In genomic region chr19:13117772-13118423, GRCh38 we compare ENCODE assay signal across 8 cellular contexts. TPM values are rescaled to one million over a fixed set of nuclear protein-coding genes. Genes with fewer than 3 reads are reported as not detected.
DNase-seq lines count a peak whose midpoint lies in the region; ATAC-seq and TF ChIP-seq lines count a peak whose summit lies in the region.

Gene NACC1 (plus strand): TSS chr19:13118264. CDS start chr19:13135208, 16,944 bp downstream.

- peak within 1 kb of the TSS; percentile 85 to 99 (median 97) for H3K4me2 ChIP-seq in BLaER1 treated with 17β-estradiol and CSF1 and Interleukin-3, amounts not matched to agents 10 nM and 100 nM

- H3K4me1 ChIP-seq in BLaER1 treated with 17β-estradiol and CSF1 and Interleukin-3, amounts not matched to agents 10 nM and 100 nM, result peaks cover 54 to 70% (median 58%) of the 10 kb centered on the region in 10 experiments
- H3K4me1 ChIP-seq in endodermal cell (ENCODE audit: control insufficient read depth, insufficient read depth, low read length) (peaks cover 21% of the 10 kb centered on the region), mesodermal cell (ENCODE audit: control insufficient read depth, insufficient read depth, low read length, poor library complexity, severe bottlenecking) (peaks cover 28% of the 10 kb centered on the region)

- peaks cover 49% of the 10 kb centered on the region for H3K4me1 Mint-ChIP-seq in endodermal cell

- H3K9me3 ChIP-seq in BLaER1 treated with 17β-estradiol and CSF1 and Interleukin-3, amounts not matched to agents 10 nM and 100 nM (replicated peaks in 1 of 11), result no peaks in the 10 kb centered on the region
- H3K9me3 ChIP-seq in endodermal cell (ENCODE audit: control insufficient read depth, low read length) (no peaks in the 10 kb centered on the region), mesodermal cell (ENCODE audit: control insufficient read depth, low read length) (no peaks in the 10 kb centered on the region)

- peak; percentile 55 for ATAC-seq in GM19395 (IDR thresholded peaks at IDR 0.05; ENCODE audit: unreplicated experiment)

- peak within 1 kb of the TSS; percentile 96 for H3K4me3 Mint-ChIP-seq in endodermal cell

- no peak for TF ChIP-seq CTCF in endodermal cell (conservative IDR thresholded peaks at IDR 0.05)

- H3K4me3 ChIP-seq in BLaER1 treated with 17β-estradiol and CSF1 and Interleukin-3, amounts not matched to agents 10 nM and 100 nM, result peak within 1 kb of the TSS; percentile 99 to 100 (median 100)
- H3K4me3 ChIP-seq in endodermal cell (ENCODE audit: low read length) (peak within 1 kb of the TSS; percentile 96), mesodermal cell (ENCODE audit: extremely low read depth, insufficient read depth, low read length, poor library complexity, severe bottlenecking) (peak within 1 kb of the TSS; percentile 94)

- peak within 1 kb of the TSS; percentile 99 for H3K27ac Mint-ChIP-seq in endodermal cell

- peaks cover 38 to 42% (median 41%) of the 10 kb centered on the region in 11 experiments for H4K20me1 ChIP-seq in BLaER1 treated with 17β-estradiol and CSF1 and Interleukin-3, amounts not matched to agents 10 nM and 100 nM

- H3K36me3 Mint-ChIP-seq in endodermal cell (ENCODE audit: low read depth), result peaks cover 23% of the 10 kb centered on the region

- 8 to 15% methylated on average over 26 to 65 of the region's 65 CpGs for WGBS in endodermal cell (ENCODE audit: insufficient coverage in 1 of 2, insufficient read length in 1 of 2), 2 experiments
- WGBS in mesodermal cell (ENCODE audit: insufficient coverage in 2 of 2), 2 experiments, result 10 to 11% methylated on average over 36 to 44 of the region's 65 CpGs

- peak within 1 kb of the TSS; percentile 88 to 99 (median 97) for H3K27ac ChIP-seq in BLaER1 treated with 17β-estradiol and CSF1 and Interleukin-3, amounts not matched to agents 10 nM and 100 nM
- peak within 1 kb of the TSS; percentile 78 for H3K27ac ChIP-seq in endodermal cell (ENCODE audit: low read depth, low read length)
- peak within 1 kb of the TSS; percentile 57 for H3K27ac ChIP-seq in mesodermal cell (ENCODE audit: low read depth, low read length, severe bottlenecking)

- H3K9me3 Mint-ChIP-seq in endodermal cell, result no peaks in the 10 kb centered on the region

- peak within 1 kb of the TSS; percentile 97 to 100 (median 99) for H3K9ac ChIP-seq in BLaER1 treated with 17β-estradiol and CSF1 and Interleukin-3, amounts not matched to agents 10 nM and 100 nM
- peak within 1 kb of the TSS; percentile 84 for H3K9ac ChIP-seq in endodermal cell (ENCODE audit: extremely low read depth, low read length, poor library complexity, severe bottlenecking)

- peak; percentile 79 for DNase-seq in HT-29 (ENCODE audit: low spot score)
- peak; percentile 88 for DNase-seq in NOMO-1 treated with dmso at 0.1 percent for 144 hours (lab: John Stamatoyannopoulos, UW; ENCODE audit: unreplicated experiment)
- peak; percentile 61 for DNase-seq in activated CD8-positive, alpha-beta memory T cell treated with anti-CD3 and anti-CD28 coated beads, Interleukin-2, amount 50 U/mL, for 1 hour (ENCODE audit: extremely low read depth)
- DNase-seq in endodermal cell, result peak; percentile 95
- peak; percentile 82 for DNase-seq in stimulated activated CD8-positive, alpha-beta memory T cell treated with anti-CD3 and anti-CD28 coated beads, Interleukin-15, amount 100 ng/mL, for 24 hours (ENCODE audit: low read depth)

- no peaks in the 10 kb centered on the region for H3K27me3 Mint-ChIP-seq in endodermal cell (ENCODE audit: insufficient read depth)

- H3K36me3 ChIP-seq in BLaER1 treated with 17β-estradiol and CSF1 and Interleukin-3, amounts not matched to agents 10 nM and 100 nM, result peaks cover 19 to 62% (median 53%) of the 10 kb centered on the region in 11 experiments
- H3K36me3 ChIP-seq in endodermal cell (ENCODE audit: control insufficient read depth, insufficient read depth, low read length) (peaks cover 39% of the 10 kb centered on the region), mesodermal cell (ENCODE audit: control insufficient read depth, insufficient read depth, low read length) (peaks cover 48% of the 10 kb centered on the region)

- H3K27me3 ChIP-seq in BLaER1 treated with 17β-estradiol and CSF1 and Interleukin-3, amounts not matched to agents 10 nM and 100 nM, result no peaks in the 10 kb centered on the region
- H3K27me3 ChIP-seq in endodermal cell (ENCODE audit: control insufficient read depth, insufficient read depth, low read length, poor library complexity, severe bottlenecking), result no peaks in the 10 kb centered on the region

RNA-seq across cellular contexts. Expression of gene NACC1, which starts in this region (rescaled TPM):
- 130 and 133 TPM in 2 replicates for total RNA-seq in HT-29 (2014; rRNA removed; shearing (Covaris generic))
- 100 to 1,000 TPM; 164 to 172 TPM for total RNA-seq in endodermal cell
- 61.1 TPM for polyA plus RNA-seq in endodermal cell (2013, experiment 1 of 2)
- 53.8 TPM for polyA plus RNA-seq in endodermal cell (2013, experiment 2 of 2)
- polyA plus RNA-seq in mesodermal cell (2013, experiment 1 of 2), result 60.4 TPM
- polyA plus RNA-seq in mesodermal cell (2013, experiment 2 of 2), result 40.7 TPM

Comparison
In these comparisons a context has a peak if more than half of its experiments do, and no peak if none do; other contexts are left out.
1. Peak in every context shown above with its lines: DNase-seq, ATAC-seq, H3K4me3 ChIP-seq and H3K27ac ChIP-seq.